8 cellular contexts compared by ENCODE assay signal in genomic region chr11:64743591-64744543, GRCh38. TPM values are rescaled to one million over a fixed set of nuclear protein-coding genes. Genes with fewer than 3 reads are reported as not detected.
DNase-seq lines count a peak whose midpoint lies in the region; ATAC-seq and TF ChIP-seq lines count a peak whose summit lies in the region.

Gene RASGRP2, minus strand, starts transcription at chr11:64744142. Its CDS starts 1,276 bp downstream, at chr11:64742866.

- POLR2A ChIA-PET in PC-9 (lab: Charles Lee; ENCODE audit: unreplicated experiment) = interaction anchor here (0.5 kb wide), 1 partner anchor 816 kb away, joined by 3 read pairs; no protein-coding TSS in a partner anchor

- TF ChIP-seq CTCF in PC-9 (conservative IDR thresholded peaks at IDR 0.05) (peak; percentile 60), gastroesophageal sphincter (IDR thresholded peaks at IDR 0.05) (peak in 3 of 4 experiments; percentile 77 to 89 (median 84)), omental fat pad (IDR thresholded peaks at IDR 0.05) (no peak), thoracic aorta (IDR thresholded peaks at IDR 0.05) (peak; percentile 73)

- H3K27ac ChIP-seq in PC-9 = no peak within 1 kb of the TSS
- H3K27ac ChIP-seq in gastroesophageal sphincter = peak within 1 kb of the TSS; percentile 91 to 96 (median 94)
- peak within 1 kb of the TSS; percentile 90 to 97 for H3K27ac ChIP-seq in thoracic aorta

- TF ChIP-seq POLR2A in gastroesophageal sphincter (IDR thresholded peaks at IDR 0.05) = peak; percentile 13 to 36

- peak within 1 kb of the TSS; percentile 64 for H3K4me3 ChIP-seq in PC-9
- peak within 1 kb of the TSS; percentile 37 to 73 for H3K4me3 ChIP-seq in gastroesophageal sphincter
- peak within 1 kb of the TSS; percentile 79 for H3K4me3 ChIP-seq in thoracic aorta

- DNase-seq in NCI-H146 (lab: John Stamatoyannopoulos, UW) = peak; percentile 58
- no peak for DNase-seq in NCI-H146 treated with DMSO at 0.1 percent for 48 hours (lab: John Stamatoyannopoulos, UW; ENCODE audit: unreplicated experiment)
- peak in 1 of 2 experiments; percentile 75 for DNase-seq in PC-9
- peak; percentile 82 for DNase-seq in activated effector memory CD4-positive, alpha-beta T cell treated with Interleukin-2 at 50 U/mL for 16 hours
- peak; percentile 66 for DNase-seq in omental fat pad (ENCODE audit: low spot score)
- peak; percentile 57 for DNase-seq in thoracic aorta (ENCODE audit: low spot score)
- DNase-seq in NCI-H2107 (lab: John Stamatoyannopoulos, UW) = no peak

- H3K36me3 ChIP-seq in PC-9 (ENCODE audit: low read depth) (no peaks in the 10 kb centered on the region), gastroesophageal sphincter (peaks cover 0 to 11% of the 10 kb centered on the region in 2 donors), thoracic aorta (no peaks in the 10 kb centered on the region)

- no peaks in the 10 kb centered on the region for H3K9me2 ChIP-seq in PC-9 (ENCODE audit: insufficient read depth)

- ATAC-seq in gastroesophageal sphincter (peak; percentile 49), omental fat pad (ENCODE audit: low FRiP score) (peak; percentile 34), thoracic aorta (ENCODE audit: insufficient number of reproducible peaks, low FRiP score, low read depth) (peak; percentile 13)

- no peaks in the 10 kb centered on the region for H4K20me1 ChIP-seq in PC-9 (ENCODE audit: insufficient read depth)

- peak within 1 kb of the TSS; percentile 92 for H2AFZ ChIP-seq in PC-9

- no peaks in the 10 kb centered on the region for H3K79me2 ChIP-seq in PC-9 (ENCODE audit: low read depth)

- 3% methylated on average over 17 of the region's 57 CpGs; no CpG with 5 or more reads in 1 of the 2 donors for WGBS in gastroesophageal sphincter (ENCODE audit: low coverage in 1 of 2), 2 donors

- H3F3A ChIP-seq in PC-9 (ENCODE audit: insufficient read depth, low read depth) = peaks cover 12% of the 10 kb centered on the region; the same call in 1 of the 2 replicates

- H3K4me1 ChIP-seq in PC-9 (replicated peaks; ENCODE audit: insufficient read depth) (peaks cover 13% of the 10 kb centered on the region), gastroesophageal sphincter (peaks cover 0 to 72% (median 17%) of the 10 kb centered on the region in 3 donors), thoracic aorta (ENCODE audit: control insufficient read depth in 1 of 2, low read depth in 2 of 2) (peaks cover 3 to 23% of the 10 kb centered on the region in 2 donors)

- no peak for TF ChIP-seq EP300 in gastroesophageal sphincter (IDR thresholded peaks at IDR 0.05)

- BruUV-seq in PC-9 (replicated peaks; lab: Mats Ljungman, UMichigan) = no TSS peak

- H3K27me3 ChIP-seq in PC-9 (ENCODE audit: insufficient read depth, low read depth) (peaks cover 51% of the 10 kb centered on the region), gastroesophageal sphincter (no peaks in the 10 kb centered on the region), thoracic aorta (replicated peaks; ENCODE audit: insufficient read depth) (no peaks in the 10 kb centered on the region)

- H3K9me3 ChIP-seq in PC-9 (ENCODE audit: insufficient read depth, low read depth) (no peaks in the 10 kb centered on the region), gastroesophageal sphincter (no peaks in the 10 kb centered on the region), thoracic aorta (no peaks in the 10 kb centered on the region)

- peak within 1 kb of the TSS; percentile 89 for H3K4me2 ChIP-seq in PC-9

- CTCF ChIA-PET in PC-9 (lab: Charles Lee) = interaction anchor here (0.6 kb wide), 1 partner anchor 425 kb away, joined by 3 read pairs; no protein-coding TSS in a partner anchor

- intact Hi-C loops in PC-9 (cut with micrococcal nuclease; ENCODE audit: unreplicated experiment) = loop anchor here (5.0 kb wide), 1 partner anchor 92 kb away; no protein-coding TSS in a partner anchor

RNA-seq across cellular contexts. Expression of gene RASGRP2, which starts in this region (rescaled TPM):
- total RNA-seq in PC-9 (2021) (1.0 and 2.1 TPM in 2 replicates), gastroesophageal sphincter (10 to 100 TPM; 34.5 to 84.9 (median 41.1) TPM), omental fat pad (10 to 100 TPM in 3 of 4 donors, 1 to 10 TPM in 1; 9.3 to 53.1 (median 14.0) TPM), thoracic aorta (10 to 100 TPM; 78.4 to 89.1 TPM)

Comparison
In these comparisons a context has a peak if more than half of its experiments do, and no peak if none do; other contexts are left out.
1. DNase-seq: peak in NCI-H146 (single experiment), activated effector memory CD4-positive, alpha-beta T cell treated with Interleukin-2 at 50 U/mL for 16 hours (single experiment), omental fat pad (single experiment) and thoracic aorta (single experiment); none in NCI-H146 treated with DMSO at 0.1 percent for 48 hours (single experiment) and NCI-H2107 (single experiment).
2. CTCF ChIP-seq: peak in PC-9 (single experiment), gastroesophageal sphincter (3 of 4) and thoracic aorta (single experiment); none in omental fat pad (0 of 3).
3. Peak in every context shown above with its lines, with median percentiles within 50 percentile points of each other: H3K4me3 ChIP-seq and ATAC-seq.